In the genomic region with DNA sequence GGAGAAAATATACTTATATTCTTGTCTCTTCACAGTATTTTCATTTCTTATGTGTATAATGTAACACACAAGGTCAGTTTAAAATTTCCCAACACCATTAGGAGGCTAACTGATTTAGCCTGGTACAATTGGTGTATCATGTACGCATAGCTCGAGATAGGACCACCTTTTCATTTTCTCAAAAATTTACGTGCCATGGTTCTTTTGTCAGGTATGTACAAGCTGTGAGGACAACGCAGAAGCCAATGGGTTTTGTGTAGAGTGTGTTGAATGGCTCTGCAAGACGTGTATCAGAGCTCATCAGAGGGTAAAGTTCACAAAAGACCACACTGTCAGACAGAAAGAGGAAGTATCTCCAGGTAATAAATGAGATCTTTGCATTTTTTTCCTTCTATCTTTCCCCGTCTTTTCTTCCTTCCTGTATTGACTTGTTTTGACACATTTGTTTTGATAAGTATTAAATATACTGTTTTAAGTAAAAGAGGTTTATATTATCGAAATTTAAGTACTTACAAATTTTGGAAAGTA, we compare ENCODE assay signal across 15 cellular contexts. TPM values are rescaled to one million over a fixed set of nuclear protein-coding genes. Genes with fewer than 3 reads are reported as not detected.
DNase-seq lines count a peak whose midpoint lies in the region; ATAC-seq, FAIRE-seq and TF ChIP-seq lines count a peak whose summit lies in the region.
"Had no signal": no experiment of that assay in that cellular context is flagged by ENCODE, and none has a peak within 500 bp of the region (broad histone marks: within the 10 kb centered on the region; RNA-seq: fewer than 3 reads in every experiment).

No MANE protein-coding gene starts in this region.

- H3K27ac Mint-ChIP-seq in activated naive CD4-positive, alpha-beta T cell treated with anti-CD3 and anti-CD28 coated beads, Interleukin-2, amount 50 U/mL, for 72 hours: no peak overlapping the region

- H3K27me3 ChIP-seq in foreskin keratinocyte (no peaks in the 10 kb centered on the region), MG63 (no peaks in the 10 kb centered on the region)
- H3K27me3 ChIP-seq in effector memory CD4-positive, alpha-beta T cell (replicated peaks; ENCODE audit: control insufficient read depth, insufficient read depth, low read length, poor library complexity, severe bottlenecking): no peaks in the 10 kb centered on the region
- H3K27me3 ChIP-seq: esophagus squamous epithelium, right atrium auricular region, SJCRH30, testis had no signal

- H3K9me3 ChIP-seq in effector memory CD4-positive, alpha-beta T cell (ENCODE audit: control insufficient read depth, low read length): no peaks in the 10 kb centered on the region
- H3K9me3 ChIP-seq in MG63: no peaks in the 10 kb centered on the region
- H3K9me3 ChIP-seq: right atrium auricular region, SJCRH30, testis had no signal

- ATAC-seq in HG03175 (IDR thresholded peaks at IDR 0.05; ENCODE audit: unreplicated experiment): peak; percentile 60
- no peak for ATAC-seq in foreskin keratinocyte
- ATAC-seq in activated naive CD4-positive, alpha-beta T cell treated with anti-CD3 and anti-CD28 coated beads, Interleukin-2, amount 50 U/mL, for 72 hours: no peak

- H3K36me3 ChIP-seq in effector memory CD4-positive, alpha-beta T cell (ENCODE audit: control insufficient read depth, insufficient read depth, low read length): peaks cover 24% of the 10 kb centered on the region
- H3K36me3 ChIP-seq in MG63: peaks cover 5% of the 10 kb centered on the region

- peak; percentile 64 for DNase-seq in GF-D8 (lab: John Stamatoyannopoulos, UW)
- no peak for DNase-seq in GM19239 (ENCODE audit: insufficient read length, low spot score)
- peak; percentile 16 for DNase-seq in SKM-1 (lab: John Stamatoyannopoulos, UW; ENCODE audit: unreplicated experiment)
- no peak for DNase-seq in foreskin keratinocyte
- DNase-seq in activated naive CD4-positive, alpha-beta T cell treated with anti-CD3 and anti-CD28 coated beads, Interleukin-2, amount 50 U/mL, for 72 hours (ENCODE audit: low spot score in 2 of 2): no peak
- DNase-seq in effector memory CD4-positive, alpha-beta T cell: no peak
- no peak for DNase-seq in MG63
- DNase-seq: activated CD4-positive, alpha-beta T cell treated with anti-CD3 and anti-CD28 coated beads, Interleukin-2, amount 50 U/mL, for 1 hour; DMS79; esophagus squamous epithelium; NCI-H2171 treated with DMSO at 0.1 percent for 48 hours; SJCRH30; testis had no signal

- FAIRE-seq in GM19239 (lab: Jason Lieb, UNC): peak; percentile 73

- H3K9me3 Mint-ChIP-seq in activated naive CD4-positive, alpha-beta T cell treated with anti-CD3 and anti-CD28 coated beads, Interleukin-2, amount 50 U/mL, for 72 hours: peaks cover 0 to 9% of the 10 kb centered on the region in 2 donors

- no peak for TF ChIP-seq CTCF in foreskin keratinocyte (conservative IDR thresholded peaks at IDR 0.05)

- H3K4me1 ChIP-seq in foreskin keratinocyte: no peaks in the 10 kb centered on the region
- H3K4me1 ChIP-seq in effector memory CD4-positive, alpha-beta T cell (ENCODE audit: control insufficient read depth, insufficient read depth, low read length, poor library complexity, severe bottlenecking): no peaks in the 10 kb centered on the region
- H3K4me1 ChIP-seq: esophagus squamous epithelium, right atrium auricular region, SJCRH30, testis had no signal

- peaks cover 35 to 64% of the 10 kb centered on the region in 2 donors for H3K36me3 Mint-ChIP-seq in activated naive CD4-positive, alpha-beta T cell treated with anti-CD3 and anti-CD28 coated beads, Interleukin-2, amount 50 U/mL, for 72 hours

- H3K27ac ChIP-seq in foreskin keratinocyte: no peak overlapping the region
- no peak overlapping the region for H3K27ac ChIP-seq in effector memory CD4-positive, alpha-beta T cell (ENCODE audit: insufficient read depth, low read length, poor library complexity, severe bottlenecking)
- H3K27ac ChIP-seq: esophagus squamous epithelium, right atrium auricular region, SJCRH30, testis had no signal

- no peak overlapping the region for H3K4me3 ChIP-seq in effector memory CD4-positive, alpha-beta T cell (ENCODE audit: insufficient read depth, low read depth, low read length, poor library complexity, severe bottlenecking)
- no peak overlapping the region for H3K4me3 ChIP-seq in MG63
- H3K4me3 ChIP-seq: esophagus squamous epithelium, right atrium auricular region, SJCRH30, testis had no signal

RNA-seq across cellular contexts. Expression of gene TRIM24, which starts 55.0 kb away (rescaled TPM):
- 7.8 and 8.9 TPM in 2 replicates for total RNA-seq in foreskin keratinocyte
- 3.1 and 3.6 TPM in 2 replicates for polyA plus RNA-seq in foreskin keratinocyte
- total RNA-seq in activated naive CD4-positive, alpha-beta T cell treated with anti-CD3 and anti-CD28 coated beads, Interleukin-2, amount 50 U/mL, for 72 hours: 10 to 100 TPM; 14.3 to 15.4 TPM
- total RNA-seq in MG63 (2014; rRNA removed; shearing (Covaris generic); ENCODE audit: low replicate concordance): 4.1 and 4.4 TPM in 2 replicates

Comparison
In these comparisons a context has a peak if more than half of its experiments do, and no peak if none do; other contexts are left out.
1. DNase-seq: peak in GF-D8 (single experiment) and SKM-1 (single experiment); none in GM19239 (single experiment), foreskin keratinocyte (0 of 2), activated naive CD4-positive, alpha-beta T cell treated with anti-CD3 and anti-CD28 coated beads, Interleukin-2, amount 50 U/mL, for 72 hours (0 of 2), effector memory CD4-positive, alpha-beta T cell (0 of 3) and MG63 (single experiment).